7 cellular contexts compared by ENCODE assay signal in the genomic region with DNA sequence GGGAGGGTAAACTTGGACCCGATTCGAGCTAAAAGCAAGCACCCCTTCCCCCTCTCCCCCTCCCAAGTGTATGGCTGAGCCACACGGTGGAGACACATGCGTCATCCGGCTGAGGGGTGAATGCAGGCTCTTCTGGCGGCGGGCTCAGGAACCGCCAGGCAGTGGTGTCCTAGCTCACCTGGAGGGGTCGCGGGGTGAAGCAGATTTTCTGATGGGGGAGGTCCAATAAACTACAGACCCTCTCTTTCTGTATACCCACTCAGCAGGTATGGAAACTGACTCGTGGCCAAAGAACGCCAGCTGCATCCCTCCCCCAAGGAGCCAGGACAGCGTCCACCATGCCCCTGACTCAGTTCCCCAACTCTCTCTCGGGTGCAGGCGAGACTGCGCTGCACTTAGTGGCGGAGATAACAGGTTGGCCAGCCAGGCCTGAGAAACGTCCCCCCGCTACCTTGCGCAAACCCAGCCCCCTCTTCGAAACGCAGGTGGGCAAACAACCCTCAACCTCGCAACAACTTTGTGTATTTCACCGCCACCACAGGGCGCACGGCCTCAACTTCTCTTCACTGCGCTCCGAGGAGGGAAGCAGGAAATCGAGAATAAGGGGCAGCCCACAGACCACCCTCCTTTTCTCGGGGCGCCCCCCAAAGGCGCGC. TPM values are rescaled to one million over a fixed set of nuclear protein-coding genes. Genes with fewer than 3 reads are reported as not detected.
DNase-seq lines count a peak whose midpoint lies in the region; ATAC-seq and TF ChIP-seq lines count a peak whose summit lies in the region.

No MANE protein-coding gene starts in this region.

- H3K4me1 ChIP-seq in left lung: peaks cover 0 to 6% of the 10 kb centered on the region in 2 donors

- H3K36me3 ChIP-seq in left lung: no peaks in the 10 kb centered on the region

- peak overlapping the region; percentile 88 to 95 for H3K27ac ChIP-seq in left lung
- peak overlapping the region; percentile 34 for H3K27ac ChIP-seq in temporal lobe (ENCODE audit: low read depth, low read length)

- DNase-seq in GM03348 (ENCODE audit: low spot score) (peak; percentile 67), NCI-H345 (lab: John Stamatoyannopoulos, UW) (peak; percentile 48), choroid plexus epithelial cell (ENCODE audit: low read depth) (peak; percentile 59), left lung (peak; percentile 50 to 76), GM19238 (ENCODE audit: insufficient read length, low spot score) (no peak)

- TF ChIP-seq CTCF in choroid plexus epithelial cell (conservative IDR thresholded peaks at IDR 0.05; ENCODE audit: low read depth, low read length) (peak; percentile 46), left lung (IDR thresholded peaks at IDR 0.05) (no peak)

- H3K4me3 ChIP-seq in choroid plexus epithelial cell (ENCODE audit: low read depth, low read length) (peak overlapping the region; percentile 89), left lung (peak overlapping the region; percentile 61 to 78)

- H3K27me3 ChIP-seq in left lung: peaks cover 0 to 50% of the 10 kb centered on the region in 2 donors

- peak; percentile 58 for ATAC-seq in left lung
- ATAC-seq in GM18517 (IDR thresholded peaks at IDR 0.05; ENCODE audit: unreplicated experiment): no peak

- no peaks in the 10 kb centered on the region for H3K9me3 ChIP-seq in left lung

- intact Hi-C loops in left lung (cut with DNase I): no loop called here

RNA-seq across cellular contexts. Expression of a gene that starts 1.3 kb away (rescaled TPM):
- total RNA-seq in left lung (10 to 100 TPM; 27.4 to 31.6 TPM), temporal lobe (40.8 TPM)
